Comparison of ENCODE assay signal across 16 cellular contexts in genomic region chr9:89668216-89668867, GRCh38.
DNase-seq lines count a peak whose midpoint lies in the region; ATAC-seq and TF ChIP-seq lines count a peak whose summit lies in the region.
"Had no signal": no experiment of that assay in that cellular context is flagged by ENCODE, and none has a peak within 500 bp of the region (broad histone marks: within the 10 kb centered on the region; RNA-seq: fewer than 3 reads in every experiment).

No MANE protein-coding gene starts in this region.

- no peaks in the 10 kb centered on the region for H3K27me3 ChIP-seq in stomach

- H3K4me3 Mint-ChIP-seq in activated T-cell treated with anti-CD3 and anti-CD28 coated beads, Interleukin-2, amount 50 U/mL, for 24 hours, result no peak overlapping the region
- H3K4me3 Mint-ChIP-seq: natural killer cell treated with Interleukin-12 subunit alpha and Interleukin-12 subunit beta and Interleukin-15 and Interleukin-18, amount 100 ng/mL, for 72 hours had no signal

- DNase-seq in NCI-H2081 (lab: John Stamatoyannopoulos, UW) (peak; percentile 19 to 60), NCI-H2081 treated with DMSO at 0.1 percent for 48 hours (lab: John Stamatoyannopoulos, UW) (no peak), NCI-H2171 treated with DMSO at 0.1 percent for 48 hours (lab: John Stamatoyannopoulos, UW) (peak; percentile 78), left kidney (ENCODE audit: low read depth, low spot score) (peak; percentile 70), stomach (peak; percentile 64)
- no peak for DNase-seq in activated T-cell treated with anti-CD3 and anti-CD28 coated beads, Interleukin-2, amount 50 U/mL, for 24 hours
- DNase-seq: activated T-cell treated with anti-CD3 and anti-CD28 coated beads, Interleukin-2, amount 50 U/mL, for 1 hour; aorta; effector CD4-positive, alpha-beta T cell; foreskin fibroblast; islet precursor cell; NCI-H524 treated with DMSO at 0.1 percent for 48 hours had no signal

- H3K9me3 ChIP-seq in stomach, result no peaks in the 10 kb centered on the region
- H3K9me3 ChIP-seq: A549 had no signal

- H3K36me3 Mint-ChIP-seq in activated T-cell treated with anti-CD3 and anti-CD28 coated beads, Interleukin-2, amount 50 U/mL, for 24 hours (ENCODE audit: low read depth), result no peaks in the 10 kb centered on the region

- H3K27ac ChIP-seq in stomach, result peak overlapping the region; percentile 80 to 91 (median 82)
- H3K27ac ChIP-seq: A549 had no signal

- H3K4me3 ChIP-seq in stomach, result no peak overlapping the region
- H3K4me3 ChIP-seq: A549 had no signal

- peaks cover under 1% of the 10 kb centered on the region for H3K27me3 Mint-ChIP-seq in activated T-cell treated with anti-CD3 and anti-CD28 coated beads, Interleukin-2, amount 50 U/mL, for 24 hours

- no peak overlapping the region for H3K27ac Mint-ChIP-seq in activated T-cell treated with anti-CD3 and anti-CD28 coated beads, Interleukin-2, amount 50 U/mL, for 24 hours

- no peaks in the 10 kb centered on the region for H3K9me3 Mint-ChIP-seq in activated T-cell treated with anti-CD3 and anti-CD28 coated beads, Interleukin-2, amount 50 U/mL, for 24 hours

- no peak for TF ChIP-seq POLR2A in stomach (IDR thresholded peaks at IDR 0.05)

- no peak for ATAC-seq in GM18861 (IDR thresholded peaks at IDR 0.05; ENCODE audit: unreplicated experiment)
- no peak for ATAC-seq in HG02588 (IDR thresholded peaks at IDR 0.05; ENCODE audit: unreplicated experiment)
- ATAC-seq: A549 had no signal

- no peak for TF ChIP-seq CTCF in stomach (IDR thresholded peaks at IDR 0.05)

- H3K36me3 ChIP-seq in stomach, result no peaks in the 10 kb centered on the region

- 33 to 64% (median 43%) methylated on average over 8 of the region's 8 CpGs for WGBS in stomach, 5 donors

- intact Hi-C loops in stomach (cut with DNase I; ENCODE audit: low total_unique reads), result no loop called here

- peaks cover 2% of the 10 kb centered on the region for H3K4me1 Mint-ChIP-seq in activated T-cell treated with anti-CD3 and anti-CD28 coated beads, Interleukin-2, amount 50 U/mL, for 24 hours (ENCODE audit: low read depth)

- H3K4me1 ChIP-seq in stomach, result peaks cover 41 to 67% (median 63%) of the 10 kb centered on the region in 4 donors

- TF ChIP-seq EP300 in stomach (IDR thresholded peaks at IDR 0.05), result no peak

Comparison
In these comparisons a context has a peak if more than half of its experiments do, and no peak if none do; other contexts are left out.
1. DNase-seq: peak in NCI-H2081 (2 of 2), NCI-H2171 treated with DMSO at 0.1 percent for 48 hours (single experiment), left kidney (single experiment) and stomach (single experiment); none in NCI-H2081 treated with DMSO at 0.1 percent for 48 hours (single experiment) and activated T-cell treated with anti-CD3 and anti-CD28 coated beads, Interleukin-2, amount 50 U/mL, for 24 hours (single experiment).